ENCODE assay signal across 13 cellular contexts in the genomic region with DNA sequence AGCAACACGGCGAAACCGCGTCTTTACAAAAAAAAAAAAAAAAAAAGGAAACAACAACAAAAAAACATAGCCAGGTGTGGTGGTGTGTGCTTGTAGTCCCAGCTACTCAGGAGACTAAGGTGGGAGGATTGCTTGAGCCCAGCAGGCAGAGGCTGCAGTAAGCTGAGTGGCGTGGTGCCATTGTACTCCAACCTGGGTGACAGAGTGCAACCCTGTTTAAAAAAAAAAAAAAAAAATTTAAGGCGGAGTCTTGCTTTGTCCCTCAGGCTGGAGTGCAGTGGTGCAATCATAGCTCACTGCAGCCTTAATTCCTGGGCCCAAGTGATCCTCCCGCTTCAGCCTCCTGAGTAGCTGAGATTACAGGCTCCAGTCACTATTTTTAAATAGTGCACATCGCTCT. TPM values are rescaled to one million over a fixed set of nuclear protein-coding genes. Genes with fewer than 3 reads are reported as not detected.
A peak's percentile ranks its signal among the peaks of the same experiment; 100 is the strongest.
DNase-seq lines count a peak whose midpoint lies in the region; ATAC-seq and TF ChIP-seq lines count a peak whose summit lies in the region.
"Had no signal": no experiment of that assay in that cellular context is flagged by ENCODE, and none has a peak within 500 bp of the region (broad histone marks: within the 10 kb centered on the region; RNA-seq: fewer than 3 reads in every experiment).

No MANE protein-coding gene starts in this region.

- dilution Hi-C loops in mammary epithelial cell (cut with HindIII; ENCODE audit: low sequenced_read_pairs), result no loop called here

- no peak overlapping the region for H3K4me2 ChIP-seq in mammary epithelial cell (ENCODE audit: insufficient read depth, low read depth, low read length)

- no peaks in the 10 kb centered on the region for H3K36me3 ChIP-seq in mammary epithelial cell (ENCODE audit: insufficient read depth, low read length)

- no peaks in the 10 kb centered on the region for H3K9me3 ChIP-seq in mammary epithelial cell (replicated peaks; ENCODE audit: insufficient read depth, low read length)

- peaks cover 9% of the 10 kb centered on the region for H3K4me1 ChIP-seq in mammary epithelial cell (ENCODE audit: insufficient read depth, low read length)

- WGBS in mammary epithelial cell (ENCODE audit: low coverage, missing lambda C conversion rate), result 93% methylated on average over 7 of the region's 8 CpGs

- no peaks in the 10 kb centered on the region for H3K9me3 Mint-ChIP-seq in MCF 10A (ENCODE audit: unreplicated experiment)
- H3K9me3 Mint-ChIP-seq: CD4-positive, alpha-beta T cell; T-helper 2 cell treated with Interferon-gamma antibody and Interleukin-4, amounts not matched to agents 5 μg/mL and 100 μg/mL, for 36 hours had no signal

- BruUV-seq in MCF 10A (replicated peaks; lab: Mats Ljungman, UMichigan) (no TSS peak), mammary epithelial cell (replicated peaks; lab: Mats Ljungman, UMichigan) (no TSS peak)

- H3K27me3 Mint-ChIP-seq in MCF 10A (ENCODE audit: insufficient read depth, unreplicated experiment), result no peaks in the 10 kb centered on the region

- no peaks in the 10 kb centered on the region for H3K79me2 ChIP-seq in mammary epithelial cell (ENCODE audit: insufficient read depth, low read length)

- no peak overlapping the region for H3K9ac ChIP-seq in mammary epithelial cell (ENCODE audit: insufficient read depth, low read length)

- H4K20me1 ChIP-seq in mammary epithelial cell (ENCODE audit: insufficient read depth, low read length), result no peaks in the 10 kb centered on the region

- H2AFZ ChIP-seq in mammary epithelial cell (ENCODE audit: low read depth, low read length), result no peak overlapping the region

- TF ChIP-seq CTCF in MCF 10A (IDR thresholded peaks at IDR 0.05; ENCODE audit: unreplicated experiment), result no peak
- TF ChIP-seq CTCF in mammary epithelial cell (conservative IDR thresholded peaks at IDR 0.05 in 1 of 2, IDR thresholded peaks at IDR 0.05 in 1 of 2; ENCODE audit: extremely low read depth in 1 of 2, insufficient read depth in 1 of 2, low read depth in 1 of 2, low read length in 2 of 2), result no peak

- ATAC-seq in left lobe of liver (peak; percentile 65), GM18502 (IDR thresholded peaks at IDR 0.05; ENCODE audit: poor library complexity, unreplicated experiment) (no peak)
- ATAC-seq: Panc1 had no signal

- no peaks in the 10 kb centered on the region for H3K36me3 Mint-ChIP-seq in MCF 10A (ENCODE audit: insufficient read depth, unreplicated experiment)

- no peak overlapping the region for H3K27ac ChIP-seq in mammary epithelial cell (ENCODE audit: insufficient read depth, low read depth, low read length)

- CTCF ChIA-PET in MCF 10A (lab: Yijun Ruan, JAX), result interaction anchor here (0.6 to 1.7 kb wide), 4 partner anchors 8 to 500 kb away, joined by 3 to 10 read pairs (median 4); no protein-coding TSS in a partner anchor
- CTCF ChIA-PET in mammary epithelial cell (lab: Charles Lee; ENCODE audit: low non-redundant PET), result no interaction called here

- H3K4me3 Mint-ChIP-seq in MCF 10A (ENCODE audit: unreplicated experiment), result no peak overlapping the region
- H3K4me3 Mint-ChIP-seq: T-helper 2 cell treated with Interferon-gamma antibody and Interleukin-4, amounts not matched to agents 5 μg/mL and 100 μg/mL, for 36 hours had no signal

- peak; percentile 9 for DNase-seq in MCF 10A (ENCODE audit: unreplicated experiment)
- no peak for DNase-seq in mammary epithelial cell
- DNase-seq in MV-4-11 (lab: John Stamatoyannopoulos, UW), result peak; percentile 39
- peak; percentile 71 for DNase-seq in left lobe of liver (ENCODE audit: low spot score)
- DNase-seq in activated CD4-positive, alpha-beta T cell treated with anti-CD3 and anti-CD28 coated beads for 1 hour, result no peak
- DNase-seq in NK-92 (lab: John Stamatoyannopoulos, UW; ENCODE audit: unreplicated experiment), result no peak
- DNase-seq: CD4-positive, alpha-beta T cell; Karpas-422; NCI-H2081 had no signal

- intact Hi-C loops in MCF 10A (cut with micrococcal nuclease), result no loop called here
- intact Hi-C loops in mammary epithelial cell (cut with micrococcal nuclease), result no loop called here

- peaks cover 38% of the 10 kb centered on the region for H3K27me3 ChIP-seq in mammary epithelial cell (ENCODE audit: insufficient read depth, low read length)

- no peak overlapping the region for H3K4me3 ChIP-seq in mammary epithelial cell (replicated peaks in 1 of 3; ENCODE audit: insufficient read depth in 1 of 3, low read depth in 2 of 3, low read length in 3 of 3)

- H3K27ac Mint-ChIP-seq in MCF 10A (ENCODE audit: low read depth, unreplicated experiment), result no peak overlapping the region
- H3K27ac Mint-ChIP-seq: CD4-positive, alpha-beta T cell; T-helper 2 cell treated with Interferon-gamma antibody and Interleukin-4, amounts not matched to agents 5 μg/mL and 100 μg/mL, for 36 hours had no signal

- in situ Hi-C loops in mammary epithelial cell (cut with MboI; ENCODE audit: low sequenced_read_pairs in 2 of 2), result no loop called here

- no peaks in the 10 kb centered on the region for H3K4me1 Mint-ChIP-seq in MCF 10A (ENCODE audit: insufficient read depth, unreplicated experiment)

- POLR2A ChIA-PET in MCF 10A (lab: Yijun Ruan, JAX), result interaction anchor here (1.2 kb wide), 1 partner anchor 13 kb away, joined by 5 read pairs; no protein-coding TSS in a partner anchor

RNA-seq across cellular contexts. Expression of a gene that starts 18.2 kb away (rescaled TPM):
- total RNA-seq in MCF 10A (2022) (not detected in 2 replicates), mammary epithelial cell (under 1 TPM in 1 of 2 donors, not detected in 1; 0.50 TPM), left lobe of liver (0.68 TPM)
- not detected for polyA plus RNA-seq in mammary epithelial cell
- not detected for polyA minus RNA-seq in mammary epithelial cell

RNA-seq across cellular contexts. Expression of a gene that starts 21.1 kb away (rescaled TPM):
- total RNA-seq in MCF 10A (2022), result not detected in 2 replicates
- not detected for total RNA-seq in mammary epithelial cell
- not detected for polyA plus RNA-seq in mammary epithelial cell
- not detected for polyA minus RNA-seq in mammary epithelial cell
- not detected for total RNA-seq in left lobe of liver
- total RNA-seq: CD4-positive, alpha-beta T cell; NCI-H460 had no signal

RNA-seq across cellular contexts. Expression of a gene that starts 40.5 kb away (rescaled TPM):
- total RNA-seq in MCF 10A (2022), result not detected in 2 replicates
- under 1 TPM in 1 of 2 donors, not detected in 1; 0.33 TPM for total RNA-seq in mammary epithelial cell
- not detected for polyA plus RNA-seq in mammary epithelial cell
- polyA minus RNA-seq in mammary epithelial cell, result not detected
- total RNA-seq in left lobe of liver, result 7.1 TPM
- total RNA-seq: CD4-positive, alpha-beta T cell; NCI-H460 had no signal

Comparison
In these comparisons a context has a peak if more than half of its experiments do, and no peak if none do; other contexts are left out.
1. DNase-seq: peak in MCF 10A (single experiment), MV-4-11 (single experiment) and left lobe of liver (single experiment); none in mammary epithelial cell (single experiment), activated CD4-positive, alpha-beta T cell treated with anti-CD3 and anti-CD28 coated beads for 1 hour (single experiment) and NK-92 (single experiment).